In the genomic region with DNA sequence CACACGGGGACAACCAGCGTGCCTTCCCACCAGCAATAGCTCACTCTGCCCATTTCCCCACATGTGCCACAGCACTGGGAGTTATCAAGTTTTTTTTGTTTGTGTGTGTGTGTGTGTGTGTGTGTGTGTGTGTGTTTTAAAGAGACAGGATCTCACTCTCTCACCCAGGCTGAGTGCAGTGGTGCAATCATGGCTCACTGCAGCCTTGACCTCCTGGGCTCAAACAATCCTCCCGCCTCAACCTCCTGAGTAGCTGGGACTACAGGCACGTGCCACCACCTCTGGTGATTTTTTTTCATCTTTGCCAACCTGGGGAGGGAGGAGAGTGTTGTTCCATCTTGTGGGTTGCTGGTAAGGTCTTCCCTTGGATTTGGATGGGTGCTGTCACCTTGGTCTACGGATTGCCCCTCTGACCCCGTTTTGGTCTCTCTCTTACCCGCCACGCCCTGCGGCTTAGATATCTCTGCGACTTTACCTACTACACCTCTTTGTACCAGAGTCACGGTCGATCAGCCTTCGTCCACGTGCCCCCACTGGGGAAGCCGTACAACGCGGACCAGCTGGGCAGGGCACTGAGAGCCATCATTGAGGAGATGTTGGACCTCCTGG, we compare ENCODE assay signal across 12 cellular contexts. TPM values are rescaled to one million over a fixed set of nuclear protein-coding genes. Genes with fewer than 3 reads are reported as not detected.
A peak's percentile ranks its signal among the peaks of the same experiment; 100 is the strongest.
DNase-seq lines count a peak whose midpoint lies in the region; TF ChIP-seq lines count a peak whose summit lies in the region.
"Had no signal": no experiment of that assay in that cellular context is flagged by ENCODE, and none has a peak within 500 bp of the region (broad histone marks: within the 10 kb centered on the region; RNA-seq: fewer than 3 reads in every experiment).

No MANE protein-coding gene starts in this region.

- peaks cover 7% of the 10 kb centered on the region; the same call in 1 of the 2 replicates for H3K9me3 ChIP-seq in AG04450 (ENCODE audit: control insufficient read depth, insufficient read depth, low read length)
- H3K9me3 ChIP-seq: tibial artery had no signal

- no peaks in the 10 kb centered on the region for H3K79me1 ChIP-seq in mesendoderm (ENCODE audit: low read length)

- H2AK5ac ChIP-seq in mesendoderm (ENCODE audit: low read length): peak overlapping the region; percentile 88

- no peak overlapping the region for H4K5ac ChIP-seq in mesendoderm (ENCODE audit: low read length)

- H3K23ac ChIP-seq in mesendoderm (ENCODE audit: low read length): no peak overlapping the region

- no peak overlapping the region for H3K4me2 ChIP-seq in mesendoderm (ENCODE audit: low read length)

- peak overlapping the region; percentile 41 for H2BK5ac ChIP-seq in mesendoderm (ENCODE audit: low read length)

- WGBS in mesendoderm (ENCODE audit: extremely low coverage, insufficient coverage, low lambda C conversion rate): no CpG with 5 or more reads among the region's 17 CpGs

- no peak overlapping the region for H4K8ac ChIP-seq in mesendoderm (ENCODE audit: low read depth, low read length)

- H3K27ac ChIP-seq in AG04450 (ENCODE audit: low read depth, low read length) (peak overlapping the region; percentile 98), VCaP (peak overlapping the region; percentile 99), mesendoderm (ENCODE audit: low read depth, low read length) (peak overlapping the region; percentile 20)
- H3K27ac ChIP-seq: foreskin keratinocyte had no signal

- no peak overlapping the region for H3K9ac ChIP-seq in mesendoderm (ENCODE audit: low read length)

- CTCF ChIA-PET in AG04450 (lab: Charles Lee): interaction anchor here (1.8 kb wide), 1 partner anchor 26 kb away, joined by 13 read pairs; no protein-coding TSS in a partner anchor

- peaks cover 4% of the 10 kb centered on the region for H3K4me1 ChIP-seq in mesendoderm (ENCODE audit: control insufficient read depth, low read depth, low read length)

- DNase-seq in AG04450 (ENCODE audit: low read depth, low spot score) (no peak), mesendoderm (no peak), mesenteric fat pad (ENCODE audit: low spot score) (no peak), islet precursor cell (no peak)
- no peak for DNase-seq in NK-92 treated with Interleukin-12 subunit alpha and Interleukin-12 subunit beta, amount 100 ng/mL, for 24 hours (lab: John Stamatoyannopoulos, UW)
- DNase-seq: activated CD4-positive, alpha-beta memory T cell treated with anti-CD3 and anti-CD28 coated beads for 36 hours; activated gamma-delta T cell treated with Interleukin-2 at 50 U/mL for 16 hours; effector memory CD8-positive, alpha-beta T cell; foreskin keratinocyte; NCI-H1092; tibial artery had no signal

- no peaks in the 10 kb centered on the region for H3K79me2 ChIP-seq in mesendoderm (ENCODE audit: control insufficient read depth, insufficient read depth, low read length)

- peak overlapping the region; percentile 41 for H3K4ac ChIP-seq in mesendoderm (ENCODE audit: low read depth, low read length)

- H3K4me3 ChIP-seq in AG04450 (ENCODE audit: low read depth, low read length) (no peak overlapping the region), mesendoderm (ENCODE audit: low read length) (no peak overlapping the region)
- H3K4me3 ChIP-seq: tibial artery had no signal

- no peaks in the 10 kb centered on the region for H3K36me3 ChIP-seq in mesendoderm (ENCODE audit: control insufficient read depth, insufficient read depth, low read length)

- peak overlapping the region; percentile 6 for H2BK120ac ChIP-seq in mesendoderm (ENCODE audit: low read depth, low read length)

- POLR2A ChIA-PET in AG04450 (lab: Yijun Ruan, JAX): interaction anchor here (0.5 to 0.6 kb wide), 2 partner anchors 83 to 518 kb away, joined by 3 to 6 read pairs; no protein-coding TSS in a partner anchor

- TF ChIP-seq CTCF in AG04450 (IDR thresholded peaks at IDR 0.05; ENCODE audit: low read depth, low read length): no peak
- TF ChIP-seq CTCF in VCaP (conservative IDR thresholded peaks at IDR 0.05): no peak

- peak overlapping the region; percentile 82 for H3K18ac ChIP-seq in mesendoderm (ENCODE audit: low read length)

- H3K56ac ChIP-seq in mesendoderm (ENCODE audit: low read length): peak overlapping the region; percentile 49

- H3K27me3 ChIP-seq in AG04450 (ENCODE audit: control insufficient read depth, insufficient read depth, low read length) (no peaks in the 10 kb centered on the region), mesendoderm (ENCODE audit: insufficient read depth, low read length, poor library complexity) (no peaks in the 10 kb centered on the region)
- H3K27me3 ChIP-seq: foreskin keratinocyte, tibial artery had no signal

- no peak overlapping the region for H2BK15ac ChIP-seq in mesendoderm (replicated peaks; ENCODE audit: low read depth)

RNA-seq across cellular contexts. Expression of a gene that starts 22.6 kb away (rescaled TPM):
- polyA plus RNA-seq in AG04450 (2011; rRNA removed): 22.0 and 29.1 TPM in 2 replicates
- polyA minus RNA-seq in AG04450 (2011; rRNA and poly(A)+ RNA removed): 78.8 and 120 TPM in 2 replicates
- polyA plus RNA-seq in mesendoderm (2013, experiment 1 of 2): 20.5 TPM
- polyA plus RNA-seq in mesendoderm (2013, experiment 2 of 2): 23.0 TPM
- total RNA-seq in mesenteric fat pad: 48.7 TPM

RNA-seq across cellular contexts. Expression of a gene that starts 22.9 kb away (rescaled TPM):
- 25.0 and 35.9 TPM in 2 replicates for polyA plus RNA-seq in AG04450 (2011; rRNA removed)
- polyA minus RNA-seq in AG04450 (2011; rRNA and poly(A)+ RNA removed): 9.5 and 14.5 TPM in 2 replicates
- polyA plus RNA-seq in mesendoderm (2013, experiment 1 of 2): 2.1 TPM
- 1.8 TPM for polyA plus RNA-seq in mesendoderm (2013, experiment 2 of 2)
- 5.9 TPM for total RNA-seq in mesenteric fat pad
- total RNA-seq: activated CD4-positive, alpha-beta memory T cell treated with anti-CD3 and anti-CD28 coated beads for 36 hours had no signal

RNA-seq across cellular contexts. Expression of a gene that starts 34.4 kb away (rescaled TPM):
- 0.12 and 0.32 TPM in 2 replicates for polyA plus RNA-seq in AG04450 (2011; rRNA removed)
- polyA minus RNA-seq in AG04450 (2011; rRNA and poly(A)+ RNA removed): 0.17 and 0.60 TPM in 2 replicates
- polyA plus RNA-seq in mesendoderm (2013, experiment 1 of 2): not detected
- 0.03 TPM for polyA plus RNA-seq in mesendoderm (2013, experiment 2 of 2)
- total RNA-seq in mesenteric fat pad: 19.3 TPM
- total RNA-seq: activated CD4-positive, alpha-beta memory T cell treated with anti-CD3 and anti-CD28 coated beads for 36 hours; foreskin keratinocyte had no signal
- polyA plus RNA-seq: foreskin keratinocyte had no signal

RNA-seq across cellular contexts. Expression of a gene that starts 40.2 kb away (rescaled TPM):
- 58.6 and 69.3 TPM in 2 replicates for polyA plus RNA-seq in AG04450 (2011; rRNA removed)
- 22.1 and 25.7 TPM in 2 replicates for polyA minus RNA-seq in AG04450 (2011; rRNA and poly(A)+ RNA removed)
- polyA plus RNA-seq in mesendoderm (2013, experiment 1 of 2): 236 TPM
- polyA plus RNA-seq in mesendoderm (2013, experiment 2 of 2): 226 TPM
- 68.4 TPM for total RNA-seq in mesenteric fat pad

RNA-seq across cellular contexts. Expression of a gene that starts 56.2 kb away (rescaled TPM):
- 9.4 and 12.6 TPM in 2 replicates for polyA plus RNA-seq in AG04450 (2011; rRNA removed)
- polyA minus RNA-seq in AG04450 (2011; rRNA and poly(A)+ RNA removed): 18.0 and 18.5 TPM in 2 replicates
- polyA plus RNA-seq in mesendoderm (2013, experiment 1 of 2): 35.0 TPM
- 35.5 TPM for polyA plus RNA-seq in mesendoderm (2013, experiment 2 of 2)
- total RNA-seq in mesenteric fat pad: 63.3 TPM

Comparison
In these comparisons a context has a peak if more than half of its experiments do, and no peak if none do; other contexts are left out.
1. H3K27ac ChIP-seq: peak in every context shown above with its lines; median percentile 99 in VCaP; 98 in AG04450; 20 in mesendoderm.